ENCODE assay signal across 9 cellular contexts in genomic region chr1:167890400-167890799, GRCh38. TPM values are rescaled to one million over a fixed set of nuclear protein-coding genes. Genes with fewer than 3 reads are reported as not detected.
"Had no signal": no experiment of that assay in that cellular context is flagged by ENCODE, and none has a peak within 500 bp of the region (broad histone marks: within the 10 kb centered on the region; RNA-seq: fewer than 3 reads in every experiment).

No MANE protein-coding gene starts in this region.

- H2AFZ ChIP-seq: GM23248 had no signal

- H3K27ac Mint-ChIP-seq: H9, IgD-negative memory B cell had no signal

- H3K4me3 Mint-ChIP-seq: H9, IgD-negative memory B cell had no signal

- H3K4me3 ChIP-seq: GM23248 had no signal

- ATAC-seq: HepG2 had no signal

- H3K9ac ChIP-seq: GM23248 had no signal

- DNase-seq: GM23248, GOT3, H9, HCEC 1CT had no signal

- FAIRE-seq: H54, HepG2 had no signal

- H3K27ac ChIP-seq: GM23248, HL-60 had no signal

- H3K4me1 Mint-ChIP-seq: H9 had no signal

- H3K27me3 Mint-ChIP-seq: IgD-negative memory B cell had no signal

RNA-seq across cellular contexts. Expression of gene ADCY10, which starts 23.5 kb away (rescaled TPM):
- total RNA-seq: HT1080 had no signal
